ENCODE assay signal across 19 cellular contexts in genomic region chr3:136632625-136633081, GRCh38.
DNase-seq lines count a peak whose midpoint lies in the region; ATAC-seq and TF ChIP-seq lines count a peak whose summit lies in the region.
"Had no signal": no experiment of that assay in that cellular context is flagged by ENCODE, and none has a peak within 500 bp of the region (broad histone marks: within the 10 kb centered on the region; RNA-seq: fewer than 3 reads in every experiment).

No MANE protein-coding gene starts in this region.

- ATAC-seq in HG03045 (IDR thresholded peaks at IDR 0.05; ENCODE audit: unreplicated experiment), result no peak
- ATAC-seq: T-cell had no signal

- WGBS in hepatocyte (ENCODE audit: low lambda C conversion rate, missing lambda C conversion rate), result 83% methylated on average over 5 of the region's 5 CpGs
- 78 to 93% methylated on average over 5 of the region's 5 CpGs for WGBS in sigmoid colon, 2 donors

- H3K27ac Mint-ChIP-seq in MCF 10A (ENCODE audit: low read depth, unreplicated experiment), result no peak overlapping the region
- H3K27ac Mint-ChIP-seq: T-cell, type B pancreatic cell had no signal

- TF ChIP-seq CTCF in MCF 10A (IDR thresholded peaks at IDR 0.05; ENCODE audit: unreplicated experiment) (no peak), breast epithelium (IDR thresholded peaks at IDR 0.05) (no peak), hepatocyte (IDR thresholded peaks at IDR 0.05; ENCODE audit: poor library complexity) (no peak), sigmoid colon (IDR thresholded peaks at IDR 0.05) (no peak)

- H4K20me1 ChIP-seq in hepatocyte (ENCODE audit: insufficient read depth, poor library complexity, severe bottlenecking), result peaks cover 32% of the 10 kb centered on the region

- H3K27me3 ChIP-seq in breast epithelium, result no peaks in the 10 kb centered on the region
- no peaks in the 10 kb centered on the region for H3K27me3 ChIP-seq in hepatocyte
- no peaks in the 10 kb centered on the region for H3K27me3 ChIP-seq in sigmoid colon
- H3K27me3 ChIP-seq: esophagus muscularis mucosa had no signal

- H3K79me2 ChIP-seq in hepatocyte, result peaks cover 98% of the 10 kb centered on the region

- H3K36me3 Mint-ChIP-seq in MCF 10A (ENCODE audit: insufficient read depth, unreplicated experiment), result no peaks in the 10 kb centered on the region

- CTCF ChIA-PET in MCF 10A (lab: Yijun Ruan, JAX), result interaction anchor here (0.6 kb wide), 1 partner anchor 18 kb away, joined by 3 read pairs; no protein-coding TSS in a partner anchor

- peaks cover 20% of the 10 kb centered on the region for H3K4me1 Mint-ChIP-seq in MCF 10A (ENCODE audit: insufficient read depth, unreplicated experiment)

- intact Hi-C loops in MCF 10A (cut with micrococcal nuclease), result no loop called here
- intact Hi-C loops in breast epithelium (cut with DNase I; ENCODE audit: low total_unique reads), result no loop called here
- intact Hi-C loops in sigmoid colon (cut with DNase I), result no loop called here

- no TSS peak for BruUV-seq in MCF 10A (replicated peaks; lab: Mats Ljungman, UMichigan)

- no peaks in the 10 kb centered on the region for H3K9me3 Mint-ChIP-seq in MCF 10A (ENCODE audit: unreplicated experiment)

- H3K4me1 ChIP-seq in breast epithelium, result peaks cover 0 to 3% of the 10 kb centered on the region in 2 donors
- H3K4me1 ChIP-seq in hepatocyte (ENCODE audit: insufficient read depth), result peaks cover 9% of the 10 kb centered on the region
- H3K4me1 ChIP-seq in sigmoid colon, result peaks cover 0 to 55% (median 47%) of the 10 kb centered on the region in 4 donors
- H3K4me1 ChIP-seq: parathyroid adenoma had no signal

- no peak for TF ChIP-seq EP300 in sigmoid colon (IDR thresholded peaks at IDR 0.05)

- POLR2A ChIA-PET in MCF 10A (lab: Yijun Ruan, JAX), result interaction anchor here (0.6 kb wide), 1 partner anchor 381 kb away, joined by 3 read pairs; no protein-coding TSS in a partner anchor

- H3K36me3 ChIP-seq in breast epithelium (no peaks in the 10 kb centered on the region), hepatocyte (replicated peaks; ENCODE audit: insufficient read depth, low read depth) (no peaks in the 10 kb centered on the region), sigmoid colon (no peaks in the 10 kb centered on the region)

- DNase-seq in MCF 10A (ENCODE audit: unreplicated experiment) (peak; percentile 49), breast epithelium (ENCODE audit: low spot score in 2 of 2) (no peak), NCI-H526 treated with DMSO at 0.1 percent for 48 hours (lab: John Stamatoyannopoulos, UW) (peak; percentile 56), hepatocyte (ENCODE audit: low spot score) (no peak), sigmoid colon (no peak), cerebellar nuclear complex (lab: John Stamatoyannopoulos, UW) (no peak), D341Med (ENCODE audit: low spot score) (no peak)
- DNase-seq: activated B cell treated with CpG ODN at 0.5 μM for 24 hours; activated naive CD4-positive, alpha-beta T cell treated with Interleukin-2 at 50 U/mL for 16 hours; Kasumi-1; NCI-H187; NCI-H510A treated with DMSO at 0.1 percent for 48 hours; stimulated activated naive CD4-positive, alpha-beta T cell; T-cell had no signal

- H3K4me2 ChIP-seq in hepatocyte, result peak overlapping the region; percentile 7

- H3K9me2 ChIP-seq in hepatocyte (replicated peaks; ENCODE audit: insufficient read depth), result no peaks in the 10 kb centered on the region

- H3K4me3 ChIP-seq in breast epithelium (no peak overlapping the region), hepatocyte (no peak overlapping the region), sigmoid colon (no peak overlapping the region)
- H3K4me3 ChIP-seq: esophagus muscularis mucosa had no signal

- no peak overlapping the region for H3K4me3 Mint-ChIP-seq in MCF 10A (ENCODE audit: unreplicated experiment)
- H3K4me3 Mint-ChIP-seq: activated B cell treated with CpG ODN at 0.5 μM for 24 hours, T-cell, type B pancreatic cell had no signal

- H3K9me3 ChIP-seq in breast epithelium, result no peaks in the 10 kb centered on the region
- H3K9me3 ChIP-seq in hepatocyte (ENCODE audit: low read depth), result no peaks in the 10 kb centered on the region
- H3K9me3 ChIP-seq in sigmoid colon, result no peaks in the 10 kb centered on the region
- H3K9me3 ChIP-seq: esophagus muscularis mucosa had no signal

- no peaks in the 10 kb centered on the region for H3K27me3 Mint-ChIP-seq in MCF 10A (ENCODE audit: insufficient read depth, unreplicated experiment)
- H3K27me3 Mint-ChIP-seq: activated B cell treated with CpG ODN at 0.5 μM for 24 hours, T-cell, type B pancreatic cell had no signal

- TF ChIP-seq POLR2A in breast epithelium (IDR thresholded peaks at IDR 0.05), result no peak
- TF ChIP-seq POLR2A in sigmoid colon (IDR thresholded peaks at IDR 0.05), result no peak

- H3K27ac ChIP-seq in breast epithelium (no peak overlapping the region), hepatocyte (no peak overlapping the region), sigmoid colon (no peak overlapping the region)
- H3K27ac ChIP-seq: esophagus muscularis mucosa, HL-60, parathyroid adenoma had no signal

- no peak overlapping the region for H2AFZ ChIP-seq in hepatocyte
- H2AFZ ChIP-seq: parathyroid adenoma had no signal

Comparison
In these comparisons a context has a peak if more than half of its experiments do, and no peak if none do; other contexts are left out.
1. DNase-seq: peak in MCF 10A (single experiment) and NCI-H526 treated with DMSO at 0.1 percent for 48 hours (single experiment); none in breast epithelium (0 of 2), hepatocyte (single experiment), sigmoid colon (single experiment), cerebellar nuclear complex (0 of 2) and D341Med (single experiment).